ENCODE assay signal across 20 cellular contexts in the genomic region with DNA sequence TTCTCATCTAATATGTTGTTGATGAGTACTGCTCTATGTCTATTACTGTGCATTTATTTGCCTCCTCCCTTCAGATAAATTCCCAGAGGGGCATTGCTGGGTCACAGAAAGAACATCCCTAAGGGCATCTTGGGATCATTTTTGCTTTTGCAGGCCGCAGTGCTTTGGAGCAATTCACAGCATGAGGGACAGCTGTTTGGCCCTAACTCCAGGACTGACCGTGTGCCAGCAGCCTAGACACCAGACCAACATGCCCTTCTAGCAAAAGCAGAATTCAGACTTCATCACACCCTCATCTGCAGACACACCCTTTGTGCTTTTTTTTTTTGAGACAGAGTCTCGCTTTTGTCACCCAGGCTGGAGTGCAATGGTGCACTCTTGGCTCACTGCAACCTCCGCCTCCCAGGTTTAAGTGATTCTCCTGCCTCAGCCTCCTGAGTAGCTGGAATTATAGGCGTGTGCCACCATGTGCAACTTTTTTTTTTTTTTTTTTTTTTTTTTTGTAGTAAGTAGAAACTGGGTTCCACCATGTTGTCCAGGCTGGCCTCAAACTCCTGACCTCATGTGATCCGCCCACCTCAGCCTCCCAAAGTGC.
"Had no signal": no experiment of that assay in that cellular context is flagged by ENCODE, and none has a peak within 500 bp of the region (broad histone marks: within the 10 kb centered on the region; RNA-seq: fewer than 3 reads in every experiment).

No MANE protein-coding gene starts in this region.

- DNase-seq: activated effector memory CD4-positive, alpha-beta T cell treated with Interleukin-2 at 50 U/mL for 16 hours; dermis blood vessel endothelial cell; effector memory CD8-positive, alpha-beta T cell; islet precursor cell; midbrain; naive B cell; posterior cingulate gyrus; SHP77; SK-N-SH; stimulated activated CD4-positive, alpha-beta T cell treated with anti-CD3 and anti-CD28 coated beads, Interleukin-15, amount 100 ng/mL, for 24 hours; stimulated activated CD4-positive, alpha-beta T cell treated with anti-CD3 and anti-CD28 coated beads, Interleukin-4, amount 100 ng/mL, for 1 hour; stimulated activated naive CD4-positive, alpha-beta T cell treated with Interleukin-2 at 50 U/mL for 16 hours; T-cell; T1000 had no signal

- H3K27ac ChIP-seq: ascending aorta, breast epithelium, suprapubic skin had no signal

- H3K9me3 Mint-ChIP-seq: effector memory CD8-positive, alpha-beta T cell; T-cell; type B pancreatic cell had no signal

- H3K27ac Mint-ChIP-seq: type B pancreatic cell had no signal

- H3K27me3 Mint-ChIP-seq: effector memory CD8-positive, alpha-beta T cell; naive B cell; T-cell; type B pancreatic cell had no signal

- ATAC-seq: effector memory CD8-positive, alpha-beta T cell; gastroesophageal sphincter; left lobe of liver had no signal

- H3K4me3 Mint-ChIP-seq: effector memory CD8-positive, alpha-beta T cell; naive B cell; T-cell; type B pancreatic cell had no signal
